ENCODE assay signal across 28 cellular contexts in the genomic region with DNA sequence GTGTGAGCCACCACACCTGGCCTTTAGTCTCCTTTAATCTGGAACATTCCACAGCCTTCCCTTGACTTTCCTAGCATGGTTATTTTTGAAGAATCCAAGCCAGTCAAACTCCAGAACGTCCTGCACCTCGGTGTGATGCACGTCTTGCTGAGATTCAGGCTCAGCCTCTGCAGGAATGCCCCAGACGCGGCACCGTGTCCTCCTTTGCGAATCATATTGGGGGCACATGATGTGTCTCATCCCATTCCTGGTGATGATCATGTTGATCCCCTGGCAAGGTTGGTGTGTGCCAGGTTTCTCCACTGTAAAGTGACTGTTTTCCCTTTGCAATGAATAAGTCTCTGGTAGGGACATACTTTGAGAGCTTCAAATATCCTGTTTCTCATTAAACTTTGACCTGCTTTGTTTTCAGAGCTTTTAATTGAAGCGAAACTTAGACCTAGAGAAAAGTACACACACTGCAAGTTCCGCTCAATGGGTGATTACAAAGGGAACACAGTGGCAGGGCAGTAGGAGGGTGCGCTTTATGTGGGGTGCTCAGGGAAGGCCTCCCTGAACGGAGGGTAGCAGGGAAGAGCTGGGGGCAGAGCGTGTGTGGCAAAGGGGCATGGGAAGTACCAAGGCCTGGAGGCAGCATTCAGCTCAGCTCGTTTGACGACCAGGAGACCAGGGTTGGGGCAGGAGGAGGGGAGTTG. TPM values are rescaled to one million over a fixed set of nuclear protein-coding genes. Genes with fewer than 3 reads are reported as not detected.
DNase-seq lines count a peak whose midpoint lies in the region; ATAC-seq lines count a peak whose summit lies in the region.
"Had no signal": no experiment of that assay in that cellular context is flagged by ENCODE, and none has a peak within 500 bp of the region (broad histone marks: within the 10 kb centered on the region; RNA-seq: fewer than 3 reads in every experiment).

No MANE protein-coding gene starts in this region.

- no peak for ATAC-seq in activated naive CD4-positive, alpha-beta T cell treated with anti-CD3 and anti-CD28 coated beads, Interleukin-2, amount 50 U/mL, for 72 hours
- no peak for ATAC-seq in GM18907 (IDR thresholded peaks at IDR 0.05; ENCODE audit: unreplicated experiment)
- ATAC-seq: activated T-cell treated with anti-CD3 and anti-CD28 coated beads, Interleukin-2, amount 50 U/mL, for 4 hours; T-cell had no signal

- no peak for DNase-seq in activated naive CD4-positive, alpha-beta T cell treated with anti-CD3 and anti-CD28 coated beads, Interleukin-2, amount 50 U/mL, for 72 hours (ENCODE audit: low spot score in 2 of 2)
- no peak for DNase-seq in activated T-helper 1 cell treated with anti-CD3 and anti-CD28 coated beads, Interleukin-12 subunit alpha, Interleukin-12 subunit beta, Interleukin-2, Interleukin-4 antibody, amounts not matched to agents 30 ng/mL and 10 ng/mL and 1 ng/mL, durations not matched to agents 14 hours and 24 hours and 36 hours (ENCODE audit: low spot score)
- no peak for DNase-seq in substantia nigra (lab: John Stamatoyannopoulos, UW)
- no peak for DNase-seq in SW480 (ENCODE audit: low spot score)
- DNase-seq in LoVo (ENCODE audit: low spot score) = no peak
- DNase-seq: activated CD4-positive, CD25-positive, alpha-beta regulatory T cell treated with anti-CD3 and anti-CD28 coated beads, Interleukin-2, amount 50 U/mL, for 72 hours; activated naive CD4-positive, alpha-beta T cell treated with Interleukin-2 at 50 U/mL for 16 hours; activated T-cell treated with anti-CD3 and anti-CD28 coated beads, Interleukin-2, amount 50 U/mL, for 4 hours; amygdala; DMS153; effector CD4-positive, alpha-beta T cell; NCI-H1105; NCI-H187 treated with DMSO at 0.1 percent for 48 hours; NCI-H526 treated with DMSO at 0.1 percent for 48 hours; sigmoid colon; stimulated activated CD4-positive, alpha-beta T cell treated with anti-CD3 and anti-CD28 coated beads, Interleukin-15, amount 100 ng/mL, for 24 hours; stimulated activated naive CD4-positive, alpha-beta T cell; T-cell; thyroid gland had no signal

- H3K9me3 ChIP-seq in mucosa of rectum (ENCODE audit: control insufficient read depth in 2 of 2, low read length in 2 of 2) = no peaks in the 10 kb centered on the region
- H3K9me3 ChIP-seq: sigmoid colon, thyroid gland had no signal

- H3K27ac ChIP-seq in mucosa of rectum (ENCODE audit: low read depth in 2 of 2, low read length in 2 of 2) = peak overlapping the region; percentile 82 to 94
- peak overlapping the region; percentile 42 for H3K27ac ChIP-seq in substantia nigra (ENCODE audit: low read depth, low read length, poor library complexity, severe bottlenecking)
- H3K27ac ChIP-seq: sigmoid colon, SJSA1, thyroid gland had no signal

- H3K4me1 Mint-ChIP-seq in activated naive CD4-positive, alpha-beta T cell treated with anti-CD3 and anti-CD28 coated beads, Interleukin-2, amount 50 U/mL, for 24 hours = peaks cover 23% of the 10 kb centered on the region
- H3K4me1 Mint-ChIP-seq in activated T-helper 1 cell treated with anti-CD3 and anti-CD28 coated beads, Interleukin-12 subunit alpha, Interleukin-12 subunit beta, Interleukin-2, Interleukin-4 antibody, amounts not matched to agents 30 ng/mL and 10 ng/mL and 1 ng/mL, durations not matched to agents 14 hours and 24 hours and 36 hours (ENCODE audit: low read depth) = peaks cover 31% of the 10 kb centered on the region

- H3K9ac ChIP-seq in mucosa of rectum (ENCODE audit: low read depth in 1 of 2, low read length in 2 of 2) = peak overlapping the region in 1 of 2 donors; percentile 74

- H3K4me1 ChIP-seq in mucosa of rectum (ENCODE audit: control insufficient read depth in 2 of 2, insufficient read depth in 2 of 2, low read length in 2 of 2) = peaks cover 27 to 45% of the 10 kb centered on the region in 2 donors

- no peaks in the 10 kb centered on the region for H3K9me3 Mint-ChIP-seq in activated naive CD4-positive, alpha-beta T cell treated with anti-CD3 and anti-CD28 coated beads, Interleukin-2, amount 50 U/mL, for 24 hours
- peaks cover 0 to 4% of the 10 kb centered on the region in 2 donors for H3K9me3 Mint-ChIP-seq in activated naive CD4-positive, alpha-beta T cell treated with anti-CD3 and anti-CD28 coated beads, Interleukin-2, amount 50 U/mL, for 72 hours
- no peaks in the 10 kb centered on the region for H3K9me3 Mint-ChIP-seq in activated T-helper 1 cell treated with anti-CD3 and anti-CD28 coated beads, Interleukin-12 subunit alpha, Interleukin-12 subunit beta, Interleukin-2, Interleukin-4 antibody, amounts not matched to agents 30 ng/mL and 10 ng/mL and 1 ng/mL, durations not matched to agents 14 hours and 24 hours and 36 hours
- H3K9me3 Mint-ChIP-seq: activated T-cell treated with anti-CD3 and anti-CD28 coated beads, Interleukin-2, amount 50 U/mL, for 4 hours; T-cell had no signal

- H3K27me3 Mint-ChIP-seq in activated naive CD4-positive, alpha-beta T cell treated with anti-CD3 and anti-CD28 coated beads, Interleukin-2, amount 50 U/mL, for 24 hours = no peaks in the 10 kb centered on the region
- H3K27me3 Mint-ChIP-seq in activated T-helper 1 cell treated with anti-CD3 and anti-CD28 coated beads, Interleukin-12 subunit alpha, Interleukin-12 subunit beta, Interleukin-2, Interleukin-4 antibody, amounts not matched to agents 30 ng/mL and 10 ng/mL and 1 ng/mL, durations not matched to agents 14 hours and 24 hours and 36 hours (ENCODE audit: insufficient read depth) = no peaks in the 10 kb centered on the region

- intact Hi-C loops in activated T-helper 1 cell treated with anti-CD3 and anti-CD28 coated beads, Interleukin-12 subunit alpha, Interleukin-12 subunit beta, Interleukin-2, Interleukin-4 antibody, amounts not matched to agents 30 ng/mL and 10 ng/mL and 1 ng/mL, durations not matched to agents 14 hours and 24 hours and 36 hours (cut with micrococcal nuclease) = no loop called here

- H3K4me3 Mint-ChIP-seq in activated naive CD4-positive, alpha-beta T cell treated with anti-CD3 and anti-CD28 coated beads, Interleukin-2, amount 50 U/mL, for 24 hours = no peak overlapping the region
- H3K4me3 Mint-ChIP-seq in activated T-helper 1 cell treated with anti-CD3 and anti-CD28 coated beads, Interleukin-12 subunit alpha, Interleukin-12 subunit beta, Interleukin-2, Interleukin-4 antibody, amounts not matched to agents 30 ng/mL and 10 ng/mL and 1 ng/mL, durations not matched to agents 14 hours and 24 hours and 36 hours = no peak overlapping the region
- H3K4me3 Mint-ChIP-seq: activated T-cell treated with anti-CD3 and anti-CD28 coated beads, Interleukin-2, amount 50 U/mL, for 4 hours; T-cell had no signal

- H3K36me3 Mint-ChIP-seq in activated naive CD4-positive, alpha-beta T cell treated with anti-CD3 and anti-CD28 coated beads, Interleukin-2, amount 50 U/mL, for 24 hours = no peaks in the 10 kb centered on the region
- H3K36me3 Mint-ChIP-seq in activated naive CD4-positive, alpha-beta T cell treated with anti-CD3 and anti-CD28 coated beads, Interleukin-2, amount 50 U/mL, for 72 hours = peaks cover 4 to 8% of the 10 kb centered on the region in 2 donors
- H3K36me3 Mint-ChIP-seq in activated T-helper 1 cell treated with anti-CD3 and anti-CD28 coated beads, Interleukin-12 subunit alpha, Interleukin-12 subunit beta, Interleukin-2, Interleukin-4 antibody, amounts not matched to agents 30 ng/mL and 10 ng/mL and 1 ng/mL, durations not matched to agents 14 hours and 24 hours and 36 hours (ENCODE audit: low read depth) = no peaks in the 10 kb centered on the region
- H3K36me3 Mint-ChIP-seq: T-cell had no signal

- H3K27me3 ChIP-seq in mucosa of rectum (ENCODE audit: control insufficient read depth in 2 of 2, insufficient read depth in 2 of 2, low read length in 2 of 2) = no peaks in the 10 kb centered on the region
- H3K27me3 ChIP-seq: sigmoid colon, SJSA1, thyroid gland had no signal

- H3K27ac Mint-ChIP-seq in activated naive CD4-positive, alpha-beta T cell treated with anti-CD3 and anti-CD28 coated beads, Interleukin-2, amount 50 U/mL, for 24 hours = peak overlapping the region; percentile 30
- peak overlapping the region in 1 of 2 donors; percentile 90 for H3K27ac Mint-ChIP-seq in activated naive CD4-positive, alpha-beta T cell treated with anti-CD3 and anti-CD28 coated beads, Interleukin-2, amount 50 U/mL, for 72 hours
- peak overlapping the region; percentile 44 for H3K27ac Mint-ChIP-seq in activated T-helper 1 cell treated with anti-CD3 and anti-CD28 coated beads, Interleukin-12 subunit alpha, Interleukin-12 subunit beta, Interleukin-2, Interleukin-4 antibody, amounts not matched to agents 30 ng/mL and 10 ng/mL and 1 ng/mL, durations not matched to agents 14 hours and 24 hours and 36 hours
- H3K27ac Mint-ChIP-seq: T-cell had no signal

- no peaks in the 10 kb centered on the region for H3K36me3 ChIP-seq in mucosa of rectum (ENCODE audit: control insufficient read depth in 2 of 2, insufficient read depth in 2 of 2, low read length in 2 of 2)
- H3K36me3 ChIP-seq: sigmoid colon, SJSA1, thyroid gland had no signal

- peak overlapping the region; percentile 10 to 51 for H3K4me3 ChIP-seq in mucosa of rectum (ENCODE audit: low read length in 2 of 2)
- H3K4me3 ChIP-seq: lung, sigmoid colon, SJSA1, thyroid gland had no signal

RNA-seq across cellular contexts. Expression of a gene that starts 9.6 kb away (rescaled TPM):
- total RNA-seq in activated naive CD4-positive, alpha-beta T cell treated with anti-CD3 and anti-CD28 coated beads, Interleukin-2, amount 50 U/mL, for 72 hours = not detected
- not detected in 2 replicates for total RNA-seq in activated T-helper 1 cell treated with anti-CD3 and anti-CD28 coated beads, Interleukin-12 subunit alpha, Interleukin-12 subunit beta, Interleukin-2, Interleukin-4 antibody, amounts not matched to agents 30 ng/mL and 10 ng/mL and 1 ng/mL, durations not matched to agents 14 hours and 24 hours and 36 hours
- total RNA-seq: A673; activated CD8-positive, alpha-beta memory T cell treated with anti-CD3 and anti-CD28 coated beads for 36 hours; activated T-cell treated with anti-CD3 and anti-CD28 coated beads, Interleukin-2, amount 50 U/mL, for 4 hours; chondrocyte; RPMI7951; SJSA1; T-cell had no signal
